In the genomic region with DNA sequence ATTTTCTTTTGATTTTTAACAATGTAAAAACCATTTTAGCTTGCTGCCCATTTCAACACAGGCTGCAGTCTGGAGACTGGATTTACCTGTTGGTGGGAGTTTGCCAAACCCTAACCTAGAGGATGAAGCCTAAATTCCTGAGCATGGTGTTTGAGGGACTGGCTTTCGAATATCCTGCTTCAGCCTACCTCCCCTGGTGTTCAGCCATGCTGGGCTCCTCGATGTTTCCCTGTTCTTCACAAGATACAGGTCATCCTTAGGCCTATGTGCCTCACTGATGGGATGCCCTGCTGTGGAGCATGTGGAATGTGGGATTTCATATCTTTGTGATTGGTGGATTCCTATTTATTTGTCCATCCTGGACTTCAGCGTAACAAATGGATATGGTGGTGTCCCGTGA, we compare ENCODE assay signal across 18 cellular contexts. TPM values are rescaled to one million over a fixed set of nuclear protein-coding genes. Genes with fewer than 3 reads are reported as not detected.
DNase-seq lines count a peak whose midpoint lies in the region; ATAC-seq and TF ChIP-seq lines count a peak whose summit lies in the region.
"Had no signal": no experiment of that assay in that cellular context is flagged by ENCODE, and none has a peak within 500 bp of the region (broad histone marks: within the 10 kb centered on the region; RNA-seq: fewer than 3 reads in every experiment).

No MANE protein-coding gene starts in this region.

- no peaks in the 10 kb centered on the region for H4K20me1 ChIP-seq in HCT116 (ENCODE audit: insufficient read depth)

- no peak overlapping the region for H3K23ac ChIP-seq in mesenchymal stem cell (ENCODE audit: low read length in 2 of 2)

- H3K4me3 ChIP-seq in HCT116 (replicated peaks in 1 of 2; ENCODE audit: low read depth in 1 of 2, low read length in 2 of 2) (no peak overlapping the region), RWPE2 (ENCODE audit: severe bottlenecking) (no peak overlapping the region), mesenchymal stem cell (ENCODE audit: insufficient read depth in 1 of 2, low read depth in 1 of 2, low read length in 2 of 2) (peak overlapping the region in 1 of 2 experiments; percentile 74), SJCRH30 (no peak overlapping the region), HAP-1 (no peak overlapping the region)
- H3K4me3 ChIP-seq: gastrocnemius medialis, lower lobe of right lung, Peyer's patch had no signal

- H3K14ac ChIP-seq in mesenchymal stem cell (ENCODE audit: low read length in 2 of 2): no peak overlapping the region

- peak overlapping the region in 1 of 2 experiments; percentile 54 for H3K4ac ChIP-seq in mesenchymal stem cell (ENCODE audit: low read depth in 1 of 2, low read length in 2 of 2)

- no peak for DNase-seq in HCT116 (ENCODE audit: low read depth, low spot score)
- DNase-seq in RWPE2 (ENCODE audit: low spot score): no peak
- DNase-seq in caudate nucleus (lab: John Stamatoyannopoulos, UW): no peak
- DNase-seq in mesenchymal stem cell: no peak
- no peak for DNase-seq in SJCRH30
- DNase-seq in KG1 (lab: John Stamatoyannopoulos, UW): no peak
- DNase-seq in HAP-1 (ENCODE audit: low spot score in 2 of 2): no peak
- no peak for DNase-seq in NCI-H510A (lab: John Stamatoyannopoulos, UW)
- DNase-seq: activated naive CD4-positive, alpha-beta T cell treated with anti-CD3 and anti-CD28 coated beads, Interleukin-2, amount 50 U/mL, for 16 hours; CD4-positive, alpha-beta T cell; erythroblast; gastrocnemius medialis; lower lobe of right lung; MV-4-11; NCI-H2171; NCI-H524 treated with DMSO at 0.1 percent for 48 hours; Peyer's patch; WERI-Rb-1 had no signal

- H3K27me3 ChIP-seq in HCT116 (ENCODE audit: insufficient read depth, low read length) (no peaks in the 10 kb centered on the region), RWPE2 (ENCODE audit: insufficient read depth, poor library complexity, severe bottlenecking) (no peaks in the 10 kb centered on the region), mesenchymal stem cell (ENCODE audit: control insufficient read depth in 1 of 2, insufficient read depth in 1 of 2, low read length in 2 of 2) (no peaks in the 10 kb centered on the region), SJCRH30 (no peaks in the 10 kb centered on the region), HAP-1 (ENCODE audit: low read depth) (no peaks in the 10 kb centered on the region)
- H3K27me3 ChIP-seq: gastrocnemius medialis, Peyer's patch had no signal

- peaks cover 26% of the 10 kb centered on the region for H3K79me1 ChIP-seq in mesenchymal stem cell (replicated peaks; ENCODE audit: low read length, poor library complexity, severe bottlenecking)

- H2BK12ac ChIP-seq in mesenchymal stem cell (ENCODE audit: low read length in 2 of 2): peak overlapping the region in 1 of 2 experiments; percentile 84

- H2AFZ ChIP-seq in HCT116 (ENCODE audit: low read depth, low read length, poor library complexity, severe bottlenecking): no peak overlapping the region
- no peak overlapping the region for H2AFZ ChIP-seq in mesenchymal stem cell (ENCODE audit: low read depth, low read length)

- RAD21 ChIA-PET in HCT116 (lab: Charles Lee; ENCODE audit: low non-redundant PET in 1 of 2, low total read pairs in 2 of 2, uncharacterized antibody in 2 of 2, unreplicated experiment in 2 of 2): no interaction called here

- TF ChIP-seq CTCF in HCT116 (IDR thresholded peaks at IDR 0.05 in 2 of 3, conservative IDR thresholded peaks at IDR 0.05 in 1 of 3; ENCODE audit: borderline replicate concordance in 1 of 3, insufficient read depth in 1 of 3, low read depth in 2 of 3, low read length in 2 of 3) (no peak), RWPE2 (IDR thresholded peaks at IDR 0.05; ENCODE audit: poor library complexity, severe bottlenecking) (no peak)

- H3K79me2 ChIP-seq in HCT116 (ENCODE audit: insufficient read depth, low read length): no peaks in the 10 kb centered on the region

- peak overlapping the region; percentile 92 for H2BK5ac ChIP-seq in mesenchymal stem cell (ENCODE audit: low read depth, low read length, poor library complexity, severe bottlenecking)

- no peak overlapping the region for H2BK120ac ChIP-seq in mesenchymal stem cell (ENCODE audit: low read depth, low read length)

- intact Hi-C loops in HCT116 (cut with micrococcal nuclease): no loop called here

- peak overlapping the region; percentile 65 for H4K8ac ChIP-seq in mesenchymal stem cell (ENCODE audit: low read length)

- WGBS in mesenchymal stem cell: 98% methylated on average over 4 of the region's 4 CpGs

- in situ Hi-C loops in HAP-1 (cut with MboI; ENCODE audit: low sequenced_read_pairs): no loop called here

- no TSS peak for BruUV-seq in HCT116 (replicated peaks; lab: Mats Ljungman, UMichigan)

- no peak for TF ChIP-seq POLR2A in HCT116 (IDR thresholded peaks at IDR 0.05; ENCODE audit: borderline replicate concordance, extremely low read depth, insufficient read depth, insufficient read length)

- H4K91ac ChIP-seq in mesenchymal stem cell (ENCODE audit: low read length): peak overlapping the region; percentile 78

- H2AK5ac ChIP-seq in mesenchymal stem cell (ENCODE audit: low read length, severe bottlenecking): peak overlapping the region; percentile 98

- H3K18ac ChIP-seq in mesenchymal stem cell (ENCODE audit: low read depth in 1 of 2, low read length in 2 of 2): peak overlapping the region; percentile 14 to 82

- H3K9ac ChIP-seq in HCT116 (ENCODE audit: low read length) (no peak overlapping the region), mesenchymal stem cell (ENCODE audit: low read length) (peak overlapping the region; percentile 35)

- CTCF ChIA-PET in HCT116 (lab: Charles Lee): no interaction called here

- H3K27ac ChIP-seq in HCT116 (ENCODE audit: low read depth, low read length) (no peak overlapping the region), RWPE2 (ENCODE audit: poor library complexity, severe bottlenecking) (peak overlapping the region; percentile 92), caudate nucleus (ENCODE audit: low read depth, low read length) (peak overlapping the region; percentile 12), mesenchymal stem cell (ENCODE audit: low read length, poor library complexity, severe bottlenecking) (peak overlapping the region; percentile 97), SJCRH30 (no peak overlapping the region)
- H3K27ac ChIP-seq: gastrocnemius medialis, lower lobe of right lung, Peyer's patch, WERI-Rb-1 had no signal

- H3K9me3 ChIP-seq in HCT116 (ENCODE audit: control insufficient read depth in 1 of 2, insufficient read depth in 1 of 2, low read depth in 1 of 2, low read length in 2 of 2) (no peaks in the 10 kb centered on the region), RWPE2 (ENCODE audit: severe bottlenecking) (no peaks in the 10 kb centered on the region), mesenchymal stem cell (ENCODE audit: control insufficient read depth, low read length) (no peaks in the 10 kb centered on the region), SJCRH30 (replicated peaks) (no peaks in the 10 kb centered on the region; the same call in 1 of the 2 replicates), HAP-1 (no peaks in the 10 kb centered on the region)
- H3K9me3 ChIP-seq: gastrocnemius medialis, lower lobe of right lung, Peyer's patch had no signal

- no peak for TF ChIP-seq RAD21 in HCT116 (IDR thresholded peaks at IDR 0.05; ENCODE audit: low read depth)

- peaks cover 5 to 12% of the 10 kb centered on the region in 2 experiments; a peak in 2 of 4 replicates for H3K36me3 ChIP-seq in HCT116 (ENCODE audit: control insufficient read depth in 1 of 2, insufficient read depth in 2 of 2, low read length in 2 of 2)
- H3K36me3 ChIP-seq in RWPE2 (ENCODE audit: low read depth): peaks cover 65% of the 10 kb centered on the region
- H3K36me3 ChIP-seq in mesenchymal stem cell (ENCODE audit: control insufficient read depth in 1 of 2, insufficient read depth in 2 of 2, low read depth in 1 of 2, low read length in 2 of 2): peaks cover 15 to 62% of the 10 kb centered on the region in 2 experiments
- peaks cover 25% of the 10 kb centered on the region; the same call in 1 of the 2 replicates for H3K36me3 ChIP-seq in SJCRH30
- peaks cover 26% of the 10 kb centered on the region for H3K36me3 ChIP-seq in HAP-1 (replicated peaks)

- H3K4me2 ChIP-seq in HCT116 (ENCODE audit: low read length) (0 out of 2 replicates have a peak overlapping the region, but pooled peaks have one; percentile 4), mesenchymal stem cell (ENCODE audit: low read length, poor library complexity, severe bottlenecking) (no peak overlapping the region)

- no peaks in the 10 kb centered on the region for H3K9me2 ChIP-seq in HCT116 (ENCODE audit: insufficient read depth)

- POLR2A ChIA-PET in HCT116 (lab: Charles Lee): no interaction called here

- ATAC-seq in HCT116 (no peak), RWPE2 (ENCODE audit: low read depth) (peak; percentile 2; the same call in 2 of the 3 replicates)
- ATAC-seq: gastrocnemius medialis, lower lobe of right lung had no signal

- no peak overlapping the region for H2BK15ac ChIP-seq in mesenchymal stem cell (ENCODE audit: low read depth, poor library complexity, severe bottlenecking)

- peaks cover 0 to 11% of the 10 kb centered on the region in 2 experiments; a peak in 1 of 4 replicates for H3K4me1 ChIP-seq in HCT116 (ENCODE audit: control insufficient read depth in 1 of 2, insufficient read depth in 2 of 2, low read length in 2 of 2)
- peaks cover 20% of the 10 kb centered on the region for H3K4me1 ChIP-seq in RWPE2 (ENCODE audit: insufficient read depth, poor library complexity, severe bottlenecking)
- peaks cover 4% of the 10 kb centered on the region for H3K4me1 ChIP-seq in mesenchymal stem cell (ENCODE audit: control insufficient read depth, insufficient read depth, low read depth, low read length)
- H3K4me1 ChIP-seq in SJCRH30: no peaks in the 10 kb centered on the region
- H3K4me1 ChIP-seq in HAP-1: no peaks in the 10 kb centered on the region
- H3K4me1 ChIP-seq: gastrocnemius medialis, lower lobe of right lung, Peyer's patch had no signal

TF ChIP-seq in HCT116, 20 proteins besides CTCF, POLR2A, EP300 and RAD21:
- no peak for TF ChIP-seq SIN3A (IDR thresholded peaks at IDR 0.05; ENCODE audit: low read depth)
TF ChIP-seq in HCT116: peak in this region for 0.

RNA-seq across cellular contexts. Expression of gene ERCC5, which starts 20.4 kb away (rescaled TPM):
- 25.6 TPM for total RNA-seq in HCT116 (2021; ENCODE audit: unreplicated experiment)
- polyA plus RNA-seq in HCT116 (2012): 10.7 and 14.1 TPM in 2 replicates
- polyA plus RNA-seq in mesenchymal stem cell (2013, experiment 1 of 2): 38.4 TPM
- polyA plus RNA-seq in mesenchymal stem cell (2013, experiment 2 of 2): 35.9 TPM
- 24.5 and 28.4 TPM in 2 replicates for total RNA-seq in SJCRH30 (2014; rRNA removed; shearing (Covaris generic))

RNA-seq across cellular contexts. Expression of gene BIVM, which starts 26.5 kb away (rescaled TPM):
- total RNA-seq in HCT116 (2021; ENCODE audit: unreplicated experiment): 11.3 TPM
- 1.8 and 3.1 TPM in 2 replicates for polyA plus RNA-seq in HCT116 (2012)
- polyA plus RNA-seq in mesenchymal stem cell (2013, experiment 1 of 2): 12.7 TPM
- polyA plus RNA-seq in mesenchymal stem cell (2013, experiment 2 of 2): 12.8 TPM
- 10.6 and 12.5 TPM in 2 replicates for total RNA-seq in SJCRH30 (2014; rRNA removed; shearing (Covaris generic))

RNA-seq across cellular contexts. Expression of gene POGLUT2, which starts 26.6 kb away (rescaled TPM):
- total RNA-seq in HCT116 (2021; ENCODE audit: unreplicated experiment): 4.8 TPM
- polyA plus RNA-seq in HCT116 (2012): 1.2 and 2.2 TPM in 2 replicates
- polyA plus RNA-seq in mesenchymal stem cell (2013, experiment 1 of 2): 22.4 TPM
- 22.9 TPM for polyA plus RNA-seq in mesenchymal stem cell (2013, experiment 2 of 2)
- total RNA-seq in SJCRH30 (2014; rRNA removed; shearing (Covaris generic)): 31.3 and 32.2 TPM in 2 replicates
- total RNA-seq: CD4-positive, alpha-beta T cell had no signal

RNA-seq across cellular contexts. Expression of gene TEX30, which starts 51.8 kb away (rescaled TPM):
- 22.3 TPM for total RNA-seq in HCT116 (2021; ENCODE audit: unreplicated experiment)
- polyA plus RNA-seq in HCT116 (2012): 4.2 and 9.6 TPM in 2 replicates
- polyA plus RNA-seq in mesenchymal stem cell (2013, experiment 1 of 2): 6.3 TPM
- 6.3 TPM for polyA plus RNA-seq in mesenchymal stem cell (2013, experiment 2 of 2)
- total RNA-seq in SJCRH30 (2014; rRNA removed; shearing (Covaris generic)): 18.8 and 20.1 TPM in 2 replicates

Comparison
In these comparisons a context has a peak if more than half of its experiments do, and no peak if none do; other contexts are left out.
1. H3K27ac ChIP-seq: peak in RWPE2 (single experiment), caudate nucleus (single experiment) and mesenchymal stem cell (single experiment); none in HCT116 (single experiment) and SJCRH30 (single experiment).